ENCODE assay signal across 1 cellular context in the genomic region with DNA sequence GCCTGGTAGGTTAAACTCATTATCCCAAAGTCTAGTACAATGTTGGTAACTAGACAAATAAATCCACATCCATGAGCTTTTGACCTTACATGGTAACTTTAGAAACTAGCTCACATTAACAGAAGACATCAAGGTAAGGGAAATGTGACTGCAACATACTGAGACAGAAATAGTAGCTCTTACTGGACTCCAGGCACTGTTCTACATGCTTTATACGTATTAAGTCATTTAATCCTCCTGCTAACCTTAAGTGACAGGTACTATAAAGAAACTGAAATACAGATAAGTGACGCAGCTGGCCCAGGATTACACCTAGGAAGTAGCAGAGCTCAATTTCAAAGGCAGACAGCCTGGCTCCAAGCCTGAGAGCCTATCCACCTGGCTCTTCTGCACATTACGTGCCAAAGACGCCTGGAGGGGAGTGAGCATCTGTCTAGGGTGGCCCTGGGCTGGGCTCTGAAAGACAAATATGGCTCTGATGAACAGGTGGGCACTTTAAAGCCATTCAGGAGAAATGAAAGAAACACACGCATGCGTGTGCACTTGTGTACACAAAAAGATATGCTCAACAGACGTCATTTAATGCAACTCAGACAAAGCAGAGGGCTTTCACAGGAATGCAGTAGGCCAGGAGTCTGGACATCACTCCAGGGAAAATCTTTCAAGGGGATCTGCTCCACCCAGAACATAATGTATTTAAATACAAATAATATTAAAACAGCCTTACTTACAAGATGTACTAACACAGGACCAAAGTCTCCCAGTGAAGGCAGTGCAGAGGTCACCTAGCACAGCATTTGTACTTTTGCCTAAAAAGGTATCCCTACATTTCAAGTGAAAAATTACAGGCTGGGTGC.
TF ChIP-seq lines count a peak whose summit lies in the region.

No MANE protein-coding gene starts in this region.

TF ChIP-seq in HepG2, 621 proteins besides CTCF, POLR2A, EP300 and RAD21 (continued from another document and continues in another):
- TF ChIP-seq ARNT (IDR thresholded peaks at IDR 0.05) (no peak), MXD4 (CRISPR knock-in tag; IDR thresholded peaks at IDR 0.05) (no peak), ZNF33A (CRISPR knock-in tag; IDR thresholded peaks at IDR 0.05; ENCODE audit: borderline replicate concordance) (0 out of 2 replicates have a peak, but pooled peaks have one; percentile 72), KDM5B (CRISPR knock-in tag; IDR thresholded peaks at IDR 0.05; ENCODE audit: borderline replicate concordance) (no peak), ATF7 (IDR thresholded peaks at IDR 0.05) (no peak), ATF7 (CRISPR knock-in tag; IDR thresholded peaks at IDR 0.05) (no peak), SP1 (IDR thresholded peaks at IDR 0.05) (no peak), SP1 (CRISPR knock-in tag; IDR thresholded peaks at IDR 0.05) (no peak), ELF4 (CRISPR knock-in tag; IDR thresholded peaks at IDR 0.05; ENCODE audit: borderline replicate concordance) (no peak), EEA1 (CRISPR knock-in tag; IDR thresholded peaks at IDR 0.05; ENCODE audit: borderline replicate concordance) (no peak), DPF2 (CRISPR knock-in tag; IDR thresholded peaks at IDR 0.05; ENCODE audit: borderline replicate concordance, low read depth) (no peak), PHF5A (CRISPR knock-in tag; IDR thresholded peaks at IDR 0.05; ENCODE audit: low read depth, unreplicated experiment) (no peak), ZNF724P (CRISPR knock-in tag; IDR thresholded peaks at IDR 0.05; ENCODE audit: borderline replicate concordance) (no peak), ARHGAP35 (CRISPR knock-in tag; IDR thresholded peaks at IDR 0.05; ENCODE audit: borderline replicate concordance) (no peak), CHD2 (IDR thresholded peaks at IDR 0.05; ENCODE audit: low read depth, low read length) (no peak), ZNF550 (CRISPR knock-in tag; IDR thresholded peaks at IDR 0.05; ENCODE audit: borderline replicate concordance) (no peak), ZNF205 (CRISPR knock-in tag; IDR thresholded peaks at IDR 0.05) (no peak; the same call in 1 of the 2 replicates), SPEN (CRISPR knock-in tag; IDR thresholded peaks at IDR 0.05; ENCODE audit: low read depth) (no peak), FOXA3 (CRISPR knock-in tag; IDR thresholded peaks at IDR 0.05) (peak; percentile 54), GZF1 (CRISPR knock-in tag; IDR thresholded peaks at IDR 0.05) (no peak), ZNF703 (CRISPR knock-in tag; IDR thresholded peaks at IDR 0.05; ENCODE audit: borderline replicate concordance) (no peak), HMGA1 (CRISPR knock-in tag; conservative IDR thresholded peaks at IDR 0.05) (no peak), ZMYM3 (CRISPR knock-in tag; IDR thresholded peaks at IDR 0.05) (no peak), CCDC6 (CRISPR knock-in tag; IDR thresholded peaks at IDR 0.05) (no peak), ONECUT2 (CRISPR knock-in tag; IDR thresholded peaks at IDR 0.05) (no peak), TBX2 (CRISPR knock-in tag; IDR thresholded peaks at IDR 0.05; ENCODE audit: borderline replicate concordance) (no peak), ZNF761 (CRISPR knock-in tag; conservative IDR thresholded peaks at IDR 0.05) (no peak), PAX8 (CRISPR knock-in tag; IDR thresholded peaks at IDR 0.05; ENCODE audit: borderline replicate concordance) (no peak), RAD51 (IDR thresholded peaks at IDR 0.05; ENCODE audit: borderline replicate concordance) (no peak), SCMH1 (CRISPR knock-in tag; IDR thresholded peaks at IDR 0.05; ENCODE audit: borderline replicate concordance) (no peak), SAP130 (CRISPR knock-in tag; IDR thresholded peaks at IDR 0.05; ENCODE audit: low read depth) (peak; percentile 19; the same call in 1 of the 2 replicates), NCOR1 (IDR thresholded peaks at IDR 0.05; ENCODE audit: borderline replicate concordance, low read length) (0 out of 2 replicates have a peak, but pooled peaks have one; percentile 19), ZNF547 (CRISPR knock-in tag; IDR thresholded peaks at IDR 0.05) (0 out of 2 replicates have a peak, but pooled peaks have one; percentile 11), ZFY (CRISPR knock-in tag; IDR thresholded peaks at IDR 0.05) (no peak), ZNF776 (CRISPR knock-in tag; IDR thresholded peaks at IDR 0.05) (no peak), HCFC1 (IDR thresholded peaks at IDR 0.05; ENCODE audit: low read depth, low read length) (no peak), ZKSCAN1 (IDR thresholded peaks at IDR 0.05; ENCODE audit: low read length) (no peak), YY1 (IDR thresholded peaks at IDR 0.05; ENCODE audit: insufficient read depth, insufficient replicate concordance, low read depth, low read length) (no peak), NRL (CRISPR knock-in tag; IDR thresholded peaks at IDR 0.05; ENCODE audit: borderline replicate concordance) (no peak), ZNF605 (CRISPR knock-in tag; IDR thresholded peaks at IDR 0.05) (no peak), ZNF678 (CRISPR knock-in tag; IDR thresholded peaks at IDR 0.05) (no peak)
- TF ChIP-seq, protein P1, sequence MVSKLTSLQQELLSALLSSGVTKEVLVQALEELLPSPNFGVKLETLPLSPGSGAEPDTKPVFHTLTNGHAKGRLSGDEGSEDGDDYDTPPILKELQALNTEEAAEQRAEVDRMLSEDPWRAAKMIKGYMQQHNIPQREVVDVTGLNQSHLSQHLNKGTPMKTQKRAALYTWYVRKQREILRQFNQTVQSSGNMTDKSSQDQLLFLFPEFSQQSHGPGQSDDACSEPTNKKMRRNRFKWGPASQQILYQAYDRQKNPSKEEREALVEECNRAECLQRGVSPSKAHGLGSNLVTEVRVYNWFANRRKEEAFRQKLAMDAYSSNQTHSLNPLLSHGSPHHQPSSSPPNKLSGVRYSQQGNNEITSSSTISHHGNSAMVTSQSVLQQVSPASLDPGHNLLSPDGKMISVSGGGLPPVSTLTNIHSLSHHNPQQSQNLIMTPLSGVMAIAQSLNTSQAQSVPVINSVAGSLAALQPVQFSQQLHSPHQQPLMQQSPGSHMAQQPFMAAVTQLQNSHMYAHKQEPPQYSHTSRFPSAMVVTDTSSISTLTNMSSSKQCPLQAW (CRISPR knock-in tag; IDR thresholded peaks at IDR 0.05), result no peak
- TF ChIP-seq, protein P2, sequence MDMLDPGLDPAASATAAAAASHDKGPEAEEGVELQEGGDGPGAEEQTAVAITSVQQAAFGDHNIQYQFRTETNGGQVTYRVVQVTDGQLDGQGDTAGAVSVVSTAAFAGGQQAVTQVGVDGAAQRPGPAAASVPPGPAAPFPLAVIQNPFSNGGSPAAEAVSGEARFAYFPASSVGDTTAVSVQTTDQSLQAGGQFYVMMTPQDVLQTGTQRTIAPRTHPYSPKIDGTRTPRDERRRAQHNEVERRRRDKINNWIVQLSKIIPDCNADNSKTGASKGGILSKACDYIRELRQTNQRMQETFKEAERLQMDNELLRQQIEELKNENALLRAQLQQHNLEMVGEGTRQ (IDR thresholded peaks at IDR 0.05; ENCODE audit: low read depth, low read length), result no peak
- TF ChIP-seq, protein P2 (CRISPR knock-in tag; IDR thresholded peaks at IDR 0.05; ENCODE audit: borderline replicate concordance), result no peak
- TF ChIP-seq, protein P3, sequence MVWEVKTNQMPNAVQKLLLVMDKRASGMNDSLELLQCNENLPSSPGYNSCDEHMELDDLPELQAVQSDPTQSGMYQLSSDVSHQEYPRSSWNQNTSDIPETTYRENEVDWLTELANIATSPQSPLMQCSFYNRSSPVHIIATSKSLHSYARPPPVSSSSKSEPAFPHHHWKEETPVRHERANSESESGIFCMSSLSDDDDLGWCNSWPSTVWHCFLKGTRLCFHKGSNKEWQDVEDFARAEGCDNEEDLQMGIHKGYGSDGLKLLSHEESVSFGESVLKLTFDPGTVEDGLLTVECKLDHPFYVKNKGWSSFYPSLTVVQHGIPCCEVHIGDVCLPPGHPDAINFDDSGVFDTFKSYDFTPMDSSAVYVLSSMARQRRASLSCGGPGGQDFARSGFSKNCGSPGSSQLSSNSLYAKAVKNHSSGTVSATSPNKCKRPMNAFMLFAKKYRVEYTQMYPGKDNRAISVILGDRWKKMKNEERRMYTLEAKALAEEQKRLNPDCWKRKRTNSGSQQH (CRISPR knock-in tag; IDR thresholded peaks at IDR 0.05; ENCODE audit: low read depth), result no peak
- TF ChIP-seq, protein P4, sequence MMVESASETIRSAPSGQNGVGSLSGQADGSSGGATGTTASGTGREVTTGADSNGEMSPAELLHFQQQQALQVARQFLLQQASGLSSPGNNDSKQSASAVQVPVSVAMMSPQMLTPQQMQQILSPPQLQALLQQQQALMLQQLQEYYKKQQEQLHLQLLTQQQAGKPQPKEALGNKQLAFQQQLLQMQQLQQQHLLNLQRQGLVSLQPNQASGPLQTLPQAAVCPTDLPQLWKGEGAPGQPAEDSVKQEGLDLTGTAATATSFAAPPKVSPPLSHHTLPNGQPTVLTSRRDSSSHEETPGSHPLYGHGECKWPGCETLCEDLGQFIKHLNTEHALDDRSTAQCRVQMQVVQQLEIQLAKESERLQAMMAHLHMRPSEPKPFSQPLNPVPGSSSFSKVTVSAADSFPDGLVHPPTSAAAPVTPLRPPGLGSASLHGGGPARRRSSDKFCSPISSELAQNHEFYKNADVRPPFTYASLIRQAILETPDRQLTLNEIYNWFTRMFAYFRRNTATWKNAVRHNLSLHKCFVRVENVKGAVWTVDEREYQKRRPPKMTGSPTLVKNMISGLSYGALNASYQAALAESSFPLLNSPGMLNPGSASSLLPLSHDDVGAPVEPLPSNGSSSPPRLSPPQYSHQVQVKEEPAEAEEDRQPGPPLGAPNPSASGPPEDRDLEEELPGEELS (CRISPR knock-in tag; IDR thresholded peaks at IDR 0.05), result no peak
- TF ChIP-seq, protein P5, sequence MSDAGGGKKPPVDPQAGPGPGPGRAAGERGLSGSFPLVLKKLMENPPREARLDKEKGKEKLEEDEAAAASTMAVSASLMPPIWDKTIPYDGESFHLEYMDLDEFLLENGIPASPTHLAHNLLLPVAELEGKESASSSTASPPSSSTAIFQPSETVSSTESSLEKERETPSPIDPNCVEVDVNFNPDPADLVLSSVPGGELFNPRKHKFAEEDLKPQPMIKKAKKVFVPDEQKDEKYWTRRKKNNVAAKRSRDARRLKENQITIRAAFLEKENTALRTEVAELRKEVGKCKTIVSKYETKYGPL (CRISPR knock-in tag; IDR thresholded peaks at IDR 0.05), result no peak
- TF ChIP-seq, protein P6, sequence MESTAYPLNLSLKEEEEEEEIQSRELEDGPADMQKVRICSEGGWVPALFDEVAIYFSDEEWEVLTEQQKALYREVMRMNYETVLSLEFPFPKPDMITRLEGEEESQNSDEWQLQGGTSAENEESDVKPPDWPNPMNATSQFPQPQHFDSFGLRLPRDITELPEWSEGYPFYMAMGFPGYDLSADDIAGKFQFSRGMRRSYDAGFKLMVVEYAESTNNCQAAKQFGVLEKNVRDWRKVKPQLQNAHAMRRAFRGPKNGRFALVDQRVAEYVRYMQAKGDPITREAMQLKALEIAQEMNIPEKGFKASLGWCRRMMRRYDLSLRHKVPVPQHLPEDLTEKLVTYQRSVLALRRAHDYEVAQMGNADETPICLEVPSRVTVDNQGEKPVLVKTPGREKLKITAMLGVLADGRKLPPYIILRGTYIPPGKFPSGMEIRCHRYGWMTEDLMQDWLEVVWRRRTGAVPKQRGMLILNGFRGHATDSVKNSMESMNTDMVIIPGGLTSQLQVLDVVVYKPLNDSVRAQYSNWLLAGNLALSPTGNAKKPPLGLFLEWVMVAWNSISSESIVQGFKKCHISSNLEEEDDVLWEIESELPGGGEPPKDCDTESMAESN (CRISPR knock-in tag; conservative IDR thresholded peaks at IDR 0.05), result no peak
- TF ChIP-seq, protein P7, sequence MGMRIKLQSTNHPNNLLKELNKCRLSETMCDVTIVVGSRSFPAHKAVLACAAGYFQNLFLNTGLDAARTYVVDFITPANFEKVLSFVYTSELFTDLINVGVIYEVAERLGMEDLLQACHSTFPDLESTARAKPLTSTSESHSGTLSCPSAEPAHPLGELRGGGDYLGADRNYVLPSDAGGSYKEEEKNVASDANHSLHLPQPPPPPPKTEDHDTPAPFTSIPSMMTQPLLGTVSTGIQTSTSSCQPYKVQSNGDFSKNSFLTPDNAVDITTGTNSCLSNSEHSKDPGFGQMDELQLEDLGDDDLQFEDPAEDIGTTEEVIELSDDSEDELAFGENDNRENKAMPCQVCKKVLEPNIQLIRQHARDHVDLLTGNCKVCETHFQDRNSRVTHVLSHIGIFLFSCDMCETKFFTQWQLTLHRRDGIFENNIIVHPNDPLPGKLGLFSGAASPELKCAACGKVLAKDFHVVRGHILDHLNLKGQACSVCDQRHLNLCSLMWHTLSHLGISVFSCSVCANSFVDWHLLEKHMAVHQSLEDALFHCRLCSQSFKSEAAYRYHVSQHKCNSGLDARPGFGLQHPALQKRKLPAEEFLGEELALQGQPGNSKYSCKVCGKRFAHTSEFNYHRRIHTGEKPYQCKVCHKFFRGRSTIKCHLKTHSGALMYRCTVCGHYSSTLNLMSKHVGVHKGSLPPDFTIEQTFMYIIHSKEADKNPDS (CRISPR knock-in tag; IDR thresholded peaks at IDR 0.05), result no peak
- TF ChIP-seq, protein P8, sequence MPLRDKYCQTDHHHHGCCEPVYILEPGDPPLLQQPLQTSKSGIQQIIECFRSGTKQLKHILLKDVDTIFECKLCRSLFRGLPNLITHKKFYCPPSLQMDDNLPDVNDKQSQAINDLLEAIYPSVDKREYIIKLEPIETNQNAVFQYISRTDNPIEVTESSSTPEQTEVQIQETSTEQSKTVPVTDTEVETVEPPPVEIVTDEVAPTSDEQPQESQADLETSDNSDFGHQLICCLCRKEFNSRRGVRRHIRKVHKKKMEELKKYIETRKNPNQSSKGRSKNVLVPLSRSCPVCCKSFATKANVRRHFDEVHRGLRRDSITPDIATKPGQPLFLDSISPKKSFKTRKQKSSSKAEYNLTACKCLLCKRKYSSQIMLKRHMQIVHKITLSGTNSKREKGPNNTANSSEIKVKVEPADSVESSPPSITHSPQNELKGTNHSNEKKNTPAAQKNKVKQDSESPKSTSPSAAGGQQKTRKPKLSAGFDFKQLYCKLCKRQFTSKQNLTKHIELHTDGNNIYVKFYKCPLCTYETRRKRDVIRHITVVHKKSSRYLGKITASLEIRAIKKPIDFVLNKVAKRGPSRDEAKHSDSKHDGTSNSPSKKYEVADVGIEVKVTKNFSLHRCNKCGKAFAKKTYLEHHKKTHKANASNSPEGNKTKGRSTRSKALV (CRISPR knock-in tag; IDR thresholded peaks at IDR 0.05), result no peak
